In the genomic region with DNA sequence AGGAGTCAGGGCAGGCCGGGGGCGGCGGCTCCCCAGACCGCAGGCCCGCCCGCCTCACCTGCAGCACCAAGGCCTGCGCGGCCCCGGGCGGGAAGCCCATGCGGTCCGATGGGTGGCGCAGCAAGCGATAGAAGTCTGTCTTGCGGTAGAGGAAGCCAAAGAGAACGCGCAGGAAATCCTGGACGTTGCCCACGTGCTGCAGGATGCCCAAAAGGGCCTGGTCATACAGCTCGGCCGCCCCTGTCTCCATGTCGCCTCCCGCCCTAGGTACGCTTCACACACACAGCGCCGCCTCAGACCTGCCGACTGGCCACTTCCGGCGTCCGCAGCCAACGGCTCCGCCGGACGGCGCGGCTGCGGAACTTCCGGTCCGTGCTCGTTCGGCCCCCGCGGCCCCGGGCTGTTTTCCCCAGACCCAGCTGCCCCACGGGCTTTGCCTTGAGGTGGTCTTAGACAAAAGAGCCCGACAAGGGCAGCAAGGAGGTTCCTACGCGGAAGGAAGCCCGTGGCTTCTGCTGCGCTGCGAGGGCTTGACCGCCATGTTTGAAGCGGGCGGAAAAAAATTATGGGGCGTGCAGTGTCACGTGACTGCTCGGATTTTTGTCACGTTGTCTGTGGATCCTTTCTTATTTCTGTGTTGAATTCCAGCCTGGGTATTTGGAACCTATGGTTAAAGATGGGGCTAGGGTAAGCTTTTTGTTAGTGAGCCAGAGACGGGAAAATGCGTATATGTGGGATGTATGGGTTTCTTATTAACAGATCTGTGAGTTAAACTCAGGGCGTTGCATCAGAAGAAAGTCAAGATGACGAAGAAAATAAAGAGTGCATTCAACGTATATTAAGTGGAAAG, we compare ENCODE assay signal across 7 cellular contexts. TPM values are rescaled to one million over a fixed set of nuclear protein-coding genes. Genes with fewer than 3 reads are reported as not detected.
DNase-seq lines count a peak whose midpoint lies in the region; ATAC-seq and TF ChIP-seq lines count a peak whose summit lies in the region.

A gene (minus strand): TSS at position 308 of the 850 bp plus-strand sequence. CDS start 58 bp downstream, at position 250.

- peak in 1 of 4 donors; percentile 27 for TF ChIP-seq EP300 in sigmoid colon (IDR thresholded peaks at IDR 0.05)

- ATAC-seq in GM18508 (IDR thresholded peaks at IDR 0.05; ENCODE audit: insufficient read depth, unreplicated experiment) (peak; percentile 78), HG02981 (IDR thresholded peaks at IDR 0.05; ENCODE audit: unreplicated experiment) (peak; percentile 91)

- no peaks in the 10 kb centered on the region for H3K36me3 ChIP-seq in sigmoid colon

- H3K27me3 ChIP-seq in sigmoid colon = no peaks in the 10 kb centered on the region

- H3K27ac ChIP-seq in sigmoid colon = peak within 1 kb of the TSS; percentile 86 to 96 (median 94)

- intact Hi-C loops in sigmoid colon (cut with DNase I) = loop anchor here (5.0 kb wide), 2 partner anchors 77 to 448 kb away; a partner anchor contains a TSS

- DNase-seq in NCI-H2029 (lab: John Stamatoyannopoulos, UW) (peak; percentile 83), T1000 (lab: John Stamatoyannopoulos, UW) (peak; percentile 85), astrocyte of the spinal cord (ENCODE audit: low read depth, low spot score) (peak; percentile 88), iPS DF 19.7 (ENCODE audit: low read depth, low spot score) (peak; percentile 56), sigmoid colon (peak; percentile 91)

- in situ Hi-C loops in astrocyte of the spinal cord (cut with HindIII; ENCODE audit: low sequenced_read_pairs) = no loop called here

- H3K4me3 ChIP-seq in astrocyte of the spinal cord (ENCODE audit: low read depth, low read length) (peak within 1 kb of the TSS; percentile 86), sigmoid colon (peak within 1 kb of the TSS; percentile 71 to 92 (median 85))

- peaks cover 0 to 43% (median 33%) of the 10 kb centered on the region in 4 donors for H3K4me1 ChIP-seq in sigmoid colon

- no peak for TF ChIP-seq CTCF in astrocyte of the spinal cord (IDR thresholded peaks at IDR 0.05; ENCODE audit: low read depth, low read length)
- TF ChIP-seq CTCF in sigmoid colon (IDR thresholded peaks at IDR 0.05) = peak in 1 of 4 experiments; percentile 23

- H3K9me3 ChIP-seq in sigmoid colon = no peaks in the 10 kb centered on the region

- TF ChIP-seq POLR2A in sigmoid colon (IDR thresholded peaks at IDR 0.05) = no peak

- 0% methylated on average over 63 of the region's 63 CpGs for WGBS in sigmoid colon, 2 donors

RNA-seq across cellular contexts. Expression of the gene that starts here (rescaled TPM):
- 10 to 100 TPM; 23.5 to 50.5 (median 47.1) TPM for total RNA-seq in sigmoid colon
- 10 to 100 TPM; 14.3 to 37.2 (median 15.6) TPM for polyA plus RNA-seq in sigmoid colon

Comparison
In these comparisons a context has a peak if more than half of its experiments do, and no peak if none do; other contexts are left out.
1. Peak in every context shown above with its lines: DNase-seq, ATAC-seq, H3K4me3 ChIP-seq and H3K27ac ChIP-seq.